Comparison of ENCODE assay signal across 1 cellular context in genomic region chr1:234919061-234919755, GRCh38.
TF ChIP-seq lines count a peak whose summit lies in the region.

No MANE protein-coding gene starts in this region.

TF ChIP-seq in GM23338, 12 proteins besides CTCF, POLR2A, EP300 and RAD21 (continued from another document):
- TF ChIP-seq, protein P1, sequence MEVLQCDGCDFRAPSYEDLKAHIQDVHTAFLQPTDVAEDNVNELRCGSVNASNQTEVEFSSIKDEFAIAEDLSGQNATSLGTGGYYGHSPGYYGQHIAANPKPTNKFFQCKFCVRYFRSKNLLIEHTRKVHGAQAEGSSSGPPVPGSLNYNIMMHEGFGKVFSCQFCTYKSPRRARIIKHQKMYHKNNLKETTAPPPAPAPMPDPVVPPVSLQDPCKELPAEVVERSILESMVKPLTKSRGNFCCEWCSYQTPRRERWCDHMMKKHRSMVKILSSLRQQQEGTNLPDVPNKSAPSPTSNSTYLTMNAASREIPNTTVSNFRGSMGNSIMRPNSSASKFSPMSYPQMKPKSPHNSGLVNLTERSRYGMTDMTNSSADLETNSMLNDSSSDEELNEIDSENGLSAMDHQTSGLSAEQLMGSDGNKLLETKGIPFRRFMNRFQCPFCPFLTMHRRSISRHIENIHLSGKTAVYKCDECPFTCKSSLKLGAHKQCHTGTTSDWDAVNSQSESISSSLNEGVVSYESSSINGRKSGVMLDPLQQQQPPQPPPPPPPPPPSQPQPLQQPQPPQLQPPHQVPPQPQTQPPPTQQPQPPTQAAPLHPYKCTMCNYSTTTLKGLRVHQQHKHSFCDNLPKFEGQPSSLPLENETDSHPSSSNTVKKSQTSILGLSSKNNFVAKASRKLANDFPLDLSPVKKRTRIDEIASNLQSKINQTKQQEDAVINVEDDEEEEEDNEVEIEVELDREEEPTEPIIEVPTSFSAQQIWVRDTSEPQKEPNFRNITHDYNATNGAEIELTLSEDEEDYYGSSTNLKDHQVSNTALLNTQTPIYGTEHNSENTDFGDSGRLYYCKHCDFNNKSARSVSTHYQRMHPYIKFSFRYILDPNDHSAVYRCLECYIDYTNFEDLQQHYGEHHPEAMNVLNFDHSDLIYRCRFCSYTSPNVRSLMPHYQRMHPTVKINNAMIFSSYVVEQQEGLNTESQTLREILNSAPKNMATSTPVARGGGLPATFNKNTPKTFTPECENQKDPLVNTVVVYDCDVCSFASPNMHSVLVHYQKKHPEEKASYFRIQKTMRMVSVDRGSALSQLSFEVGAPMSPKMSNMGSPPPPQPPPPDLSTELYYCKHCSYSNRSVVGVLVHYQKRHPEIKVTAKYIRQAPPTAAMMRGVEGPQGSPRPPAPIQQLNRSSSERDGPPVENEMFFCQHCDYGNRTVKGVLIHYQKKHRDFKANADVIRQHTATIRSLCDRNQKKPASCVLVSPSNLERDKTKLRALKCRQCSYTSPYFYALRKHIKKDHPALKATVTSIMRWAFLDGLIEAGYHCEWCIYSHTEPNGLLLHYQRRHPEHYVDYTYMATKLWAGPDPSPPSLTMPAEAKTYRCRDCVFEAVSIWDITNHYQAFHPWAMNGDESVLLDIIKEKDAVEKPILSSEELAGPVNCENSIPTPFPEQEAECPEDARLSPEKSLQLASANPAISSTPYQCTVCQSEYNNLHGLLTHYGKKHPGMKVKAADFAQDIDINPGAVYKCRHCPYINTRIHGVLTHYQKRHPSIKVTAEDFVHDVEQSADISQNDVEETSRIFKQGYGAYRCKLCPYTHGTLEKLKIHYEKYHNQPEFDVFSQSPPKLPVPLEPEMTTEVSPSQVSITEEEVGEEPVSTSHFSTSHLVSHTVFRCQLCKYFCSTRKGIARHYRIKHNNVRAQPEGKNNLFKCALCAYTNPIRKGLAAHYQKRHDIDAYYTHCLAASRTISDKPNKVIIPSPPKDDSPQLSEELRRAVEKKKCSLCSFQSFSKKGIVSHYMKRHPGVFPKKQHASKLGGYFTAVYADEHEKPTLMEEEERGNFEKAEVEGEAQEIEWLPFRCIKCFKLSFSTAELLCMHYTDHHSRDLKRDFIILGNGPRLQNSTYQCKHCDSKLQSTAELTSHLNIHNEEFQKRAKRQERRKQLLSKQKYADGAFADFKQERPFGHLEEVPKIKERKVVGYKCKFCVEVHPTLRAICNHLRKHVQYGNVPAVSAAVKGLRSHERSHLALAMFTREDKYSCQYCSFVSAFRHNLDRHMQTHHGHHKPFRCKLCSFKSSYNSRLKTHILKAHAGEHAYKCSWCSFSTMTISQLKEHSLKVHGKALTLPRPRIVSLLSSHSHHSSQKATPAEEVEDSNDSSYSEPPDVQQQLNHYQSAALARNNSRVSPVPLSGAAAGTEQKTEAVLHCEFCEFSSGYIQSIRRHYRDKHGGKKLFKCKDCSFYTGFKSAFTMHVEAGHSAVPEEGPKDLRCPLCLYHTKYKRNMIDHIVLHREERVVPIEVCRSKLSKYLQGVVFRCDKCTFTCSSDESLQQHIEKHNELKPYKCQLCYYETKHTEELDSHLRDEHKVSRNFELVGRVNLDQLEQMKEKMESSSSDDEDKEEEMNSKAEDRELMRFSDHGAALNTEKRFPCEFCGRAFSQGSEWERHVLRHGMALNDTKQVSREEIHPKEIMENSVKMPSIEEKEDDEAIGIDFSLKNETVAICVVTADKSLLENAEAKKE (CRISPR knock-in tag; IDR thresholded peaks at IDR 0.05) = no peak
- no peak for TF ChIP-seq CREB1 (CRISPR knock-in tag; IDR thresholded peaks at IDR 0.05; ENCODE audit: low read depth)
- TF ChIP-seq POLR2AphosphoS5 (IDR thresholded peaks at IDR 0.05; ENCODE audit: low read depth) = no peak
